In the genomic region with DNA sequence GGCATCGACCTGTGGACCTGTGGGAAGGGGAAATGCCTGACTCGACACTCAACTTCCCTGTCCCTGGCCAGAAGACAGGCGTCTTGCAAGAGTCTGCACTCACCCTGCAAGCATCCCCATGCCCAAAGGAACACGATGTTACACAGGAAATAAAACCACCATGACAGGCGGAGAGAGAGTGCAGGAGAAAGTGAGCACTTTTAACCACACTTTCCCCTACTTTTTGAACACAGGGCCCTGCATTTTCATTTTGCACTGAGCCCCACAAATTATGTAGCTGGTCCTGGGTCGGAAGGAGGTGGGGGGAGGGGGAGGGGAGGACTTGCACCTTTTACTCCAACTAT, we compare ENCODE assay signal across 13 cellular contexts. TPM values are rescaled to one million over a fixed set of nuclear protein-coding genes. Genes with fewer than 3 reads are reported as not detected.
DNase-seq lines count a peak whose midpoint lies in the region; ATAC-seq and TF ChIP-seq lines count a peak whose summit lies in the region.
"Had no signal": no experiment of that assay in that cellular context is flagged by ENCODE, and none has a peak within 500 bp of the region (broad histone marks: within the 10 kb centered on the region; RNA-seq: fewer than 3 reads in every experiment).

No MANE protein-coding gene starts in this region.

- H3K4me2 ChIP-seq in BLaER1 (peak overlapping the region; percentile 28), neural progenitor cell (no peak overlapping the region)

- no peak overlapping the region for H3K27ac ChIP-seq in BLaER1
- no peak overlapping the region for H3K27ac ChIP-seq in neural progenitor cell

- peak; percentile 63 for DNase-seq in HCEC 1CT
- peak; percentile 66 for DNase-seq in amniotic epithelial cell (ENCODE audit: low read depth)
- DNase-seq in neural progenitor cell (ENCODE audit: low spot score) = no peak
- no peak for DNase-seq in stimulated activated CD4-positive, alpha-beta T cell treated with anti-CD3 and anti-CD28 coated beads, Interleukin-4, amount 100 ng/mL, for 4 hours
- no peak for DNase-seq in RKO (ENCODE audit: low spot score)
- DNase-seq: CD8-positive, alpha-beta T cell; NCI-H1092 treated with DMSO at 0.1 percent for 48 hours; NCI-H1694; NCI-H2107; NCI-H526 treated with DMSO at 0.1 percent for 48 hours had no signal

- peaks cover 2% of the 10 kb centered on the region for H3K4me1 Mint-ChIP-seq in neural progenitor cell

- peaks cover 29% of the 10 kb centered on the region for H3K4me1 ChIP-seq in BLaER1
- H3K4me1 ChIP-seq in neural progenitor cell = peaks cover 5% of the 10 kb centered on the region

- H3K9ac ChIP-seq in BLaER1 (no peak overlapping the region), neural progenitor cell (no peak overlapping the region)

- peaks cover 7% of the 10 kb centered on the region for H3F3A ChIP-seq in neural progenitor cell (ENCODE audit: low read depth)

- H3K36me3 ChIP-seq in BLaER1 = no peaks in the 10 kb centered on the region
- H3K36me3 ChIP-seq in neural progenitor cell = no peaks in the 10 kb centered on the region

- peaks cover 19% of the 10 kb centered on the region for H3K9me3 ChIP-seq in BLaER1
- no peaks in the 10 kb centered on the region for H3K9me3 ChIP-seq in neural progenitor cell (ENCODE audit: low read depth)

- H3K79me2 ChIP-seq in neural progenitor cell (ENCODE audit: low read depth) = no peaks in the 10 kb centered on the region

- no peak for TF ChIP-seq CTCF in neural progenitor cell (IDR thresholded peaks at IDR 0.05)

- no peaks in the 10 kb centered on the region for H3K9me3 Mint-ChIP-seq in neural progenitor cell
- H3K9me3 Mint-ChIP-seq: CD8-positive, alpha-beta T cell had no signal

- ATAC-seq in HG02970 (IDR thresholded peaks at IDR 0.05; ENCODE audit: low FRiP score, unreplicated experiment) = no peak
- ATAC-seq: CD8-positive, alpha-beta T cell had no signal

- H3K4me3 ChIP-seq in BLaER1 (no peak overlapping the region), neural progenitor cell (no peak overlapping the region)

- H3K27me3 ChIP-seq in BLaER1 (0 out of 2 replicates have a peak, but pooled peaks cover 3% of the 10 kb centered on the region), neural progenitor cell (peaks cover 100% of the 10 kb centered on the region)

- H3K27ac Mint-ChIP-seq in neural progenitor cell = no peak overlapping the region
- H3K27ac Mint-ChIP-seq: B cell; CD8-positive, alpha-beta T cell had no signal

- H3K27me3 Mint-ChIP-seq in neural progenitor cell (ENCODE audit: insufficient read depth, low read depth) = peaks cover 60% of the 10 kb centered on the region

- peak overlapping the region; percentile 2 for H3K4me3 Mint-ChIP-seq in neural progenitor cell

- H3K36me3 Mint-ChIP-seq in neural progenitor cell = no peaks in the 10 kb centered on the region
- H3K36me3 Mint-ChIP-seq: CD8-positive, alpha-beta T cell had no signal

- no peak overlapping the region for H2AFZ ChIP-seq in neural progenitor cell (replicated peaks)

- no peaks in the 10 kb centered on the region for H4K20me1 ChIP-seq in BLaER1
- H4K20me1 ChIP-seq in neural progenitor cell (ENCODE audit: low read depth) = peaks cover 26% of the 10 kb centered on the region

RNA-seq across cellular contexts. Expression of gene MAN2B2, which starts 13.8 kb away (rescaled TPM):
- 2.7 and 6.3 TPM in 2 replicates for total RNA-seq in neural progenitor cell (ENCODE audit: low replicate concordance)

Comparison
In these comparisons a context has a peak if more than half of its experiments do, and no peak if none do; other contexts are left out.
1. DNase-seq: peak in HCEC 1CT (single experiment) and amniotic epithelial cell (single experiment); none in neural progenitor cell (single experiment), stimulated activated CD4-positive, alpha-beta T cell treated with anti-CD3 and anti-CD28 coated beads, Interleukin-4, amount 100 ng/mL, for 4 hours (0 of 2) and RKO (single experiment).